In the genomic region with DNA sequence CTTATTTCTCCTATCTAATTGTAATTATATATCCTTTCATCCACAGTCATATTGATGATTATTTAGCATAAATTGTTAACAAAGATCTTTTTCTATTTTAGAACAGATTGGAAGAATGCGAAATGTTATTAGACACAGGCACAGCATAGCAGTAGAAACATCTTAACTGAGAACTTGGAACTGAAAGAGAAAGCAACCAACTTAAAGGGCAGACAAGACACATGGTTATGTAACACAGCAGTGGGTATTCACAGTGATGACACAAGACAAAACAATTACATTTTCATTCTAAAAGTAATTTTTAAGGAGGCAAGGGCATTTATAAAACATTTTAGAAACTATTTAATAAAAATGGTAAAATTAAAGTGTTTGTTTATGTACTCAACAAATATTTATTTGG, we compare ENCODE assay signal across 14 cellular contexts. TPM values are rescaled to one million over a fixed set of nuclear protein-coding genes. Genes with fewer than 3 reads are reported as not detected.
DNase-seq lines count a peak whose midpoint lies in the region; ATAC-seq and TF ChIP-seq lines count a peak whose summit lies in the region.
"Had no signal": no experiment of that assay in that cellular context is flagged by ENCODE, and none has a peak within 500 bp of the region (broad histone marks: within the 10 kb centered on the region; RNA-seq: fewer than 3 reads in every experiment).

No MANE protein-coding gene starts in this region.

- CTCF ChIA-PET in GM10248 (lab: Yijun Ruan, JAX) = interaction anchor here (0.9 kb wide), 1 partner anchor 14 kb away, joined by 3 read pairs; no protein-coding TSS in a partner anchor

- intact Hi-C loops in left lung (cut with DNase I) = no loop called here

- no peak overlapping the region for H3K4me3 ChIP-seq in left lung
- no peak overlapping the region for H3K4me3 ChIP-seq in SJCRH30
- H3K4me3 ChIP-seq: thoracic aorta had no signal

- POLR2A ChIA-PET in GM10248 (lab: Yijun Ruan, JAX) = no interaction called here

- H3K27me3 ChIP-seq in left lung (no peaks in the 10 kb centered on the region), SJCRH30 (no peaks in the 10 kb centered on the region)

- H3K4me1 ChIP-seq in left lung (no peaks in the 10 kb centered on the region), SJCRH30 (peaks cover 28% of the 10 kb centered on the region)
- H3K4me1 ChIP-seq: foreskin keratinocyte had no signal

- no peak overlapping the region for H3K27ac ChIP-seq in left lung
- H3K27ac ChIP-seq in SJCRH30 = no peak overlapping the region
- H3K27ac ChIP-seq: foreskin keratinocyte, VCaP had no signal

- ATAC-seq in GM19395 (IDR thresholded peaks at IDR 0.05; ENCODE audit: unreplicated experiment) (peak; percentile 91), HG02885 (IDR thresholded peaks at IDR 0.05; ENCODE audit: poor library complexity, unreplicated experiment) (peak; percentile 78), left lung (no peak), HG03521 (IDR thresholded peaks at IDR 0.05; ENCODE audit: unreplicated experiment) (no peak)
- ATAC-seq: foreskin keratinocyte had no signal

- DNase-seq in GM10248 (ENCODE audit: extremely low spot score) (peak; percentile 17), RPMI7951 (ENCODE audit: low read depth) (peak; percentile 18), left lung (no peak), DMS79 (lab: John Stamatoyannopoulos, UW) (no peak), SJCRH30 (no peak)
- DNase-seq: central memory CD4-positive, alpha-beta T cell; foreskin keratinocyte; KG1; Right ventricle myocardium superior had no signal

- TF ChIP-seq CTCF in GM10248 (IDR thresholded peaks at IDR 0.05; ENCODE audit: control extremely low read depth, extremely low read depth, low read depth, missing control alignments) (no peak), left lung (IDR thresholded peaks at IDR 0.05) (no peak)

- H3K36me3 ChIP-seq in left lung (no peaks in the 10 kb centered on the region), SJCRH30 (no peaks in the 10 kb centered on the region)
- H3K36me3 ChIP-seq: thoracic aorta had no signal

- H3K9me3 ChIP-seq in left lung (no peaks in the 10 kb centered on the region), SJCRH30 (replicated peaks) (no peaks in the 10 kb centered on the region)
- H3K9me3 ChIP-seq: thoracic aorta had no signal

RNA-seq across cellular contexts. Expression of gene MEF2C, which starts 57.7 kb away (rescaled TPM):
- 20.8 and 32.1 TPM in 2 replicates for total RNA-seq in RPMI7951 (2014; rRNA removed; shearing (Covaris generic))
- 10 to 100 TPM; 45.7 to 46.1 TPM for total RNA-seq in left lung
- total RNA-seq in SJCRH30 (2014; rRNA removed; shearing (Covaris generic)) = 56.4 and 67.2 TPM in 2 replicates

Comparison
In these comparisons a context has a peak if more than half of its experiments do, and no peak if none do; other contexts are left out.
1. DNase-seq: peak in GM10248 (single experiment) and RPMI7951 (single experiment); none in left lung (0 of 2), DMS79 (single experiment) and SJCRH30 (0 of 2).
2. ATAC-seq: peak in GM19395 (single experiment) and HG02885 (single experiment); none in left lung (single experiment) and HG03521 (single experiment).